In genomic region chr2:177263451-177264208, GRCh38 we compare ENCODE assay signal across 1 cellular context.
TF ChIP-seq lines count a peak whose summit lies in the region.

No MANE protein-coding gene starts in this region.

TF ChIP-seq in GM12878, 131 proteins besides CTCF, POLR2A, EP300 and RAD21 (continued from another document and continues in another):
- TF ChIP-seq REST (IDR thresholded peaks at IDR 0.05; ENCODE audit: low read depth, low read length) (no peak; the same call in 1 of the 2 replicates), USF1 (IDR thresholded peaks at IDR 0.05; ENCODE audit: borderline replicate concordance, extremely low read length, insufficient read depth, low read depth, low read length) (peak; percentile 33), IRF4 (IDR thresholded peaks at IDR 0.05; ENCODE audit: low read depth, low read length) (peak; percentile 45; the same call in 1 of the 2 replicates), RUNX3 (IDR thresholded peaks at IDR 0.05; ENCODE audit: low read length) (peak; percentile 64), E2F4 (IDR thresholded peaks at IDR 0.05; ENCODE audit: low read depth, low read length) (no peak; the same call in 1 of the 2 replicates), PML (IDR thresholded peaks at IDR 0.05; ENCODE audit: low read length) (0 out of 2 replicates have a peak, but pooled peaks have one; percentile 56), NR2C2 (IDR thresholded peaks at IDR 0.05; ENCODE audit: borderline replicate concordance, control insufficient read depth, insufficient read length, low read depth) (no peak), BMI1 (IDR thresholded peaks at IDR 0.05; ENCODE audit: borderline replicate concordance) (no peak), ZSCAN29 (IDR thresholded peaks at IDR 0.05) (no peak; the same call in 1 of the 2 replicates), BCL11A (IDR thresholded peaks at IDR 0.05; ENCODE audit: low read depth, low read length) (peak; percentile 88), ATF2 (IDR thresholded peaks at IDR 0.05; ENCODE audit: low read length) (no peak), IKZF1 (conservative IDR thresholded peaks at IDR 0.05) (peak; percentile 93), ZNF384 (IDR thresholded peaks at IDR 0.05; ENCODE audit: borderline replicate concordance, low read depth, low read length) (peak; percentile 17; the same call in 1 of the 2 replicates), STAT3 (IDR thresholded peaks at IDR 0.05; ENCODE audit: low read depth, low read length) (no peak), ZBED1 (IDR thresholded peaks at IDR 0.05; ENCODE audit: borderline replicate concordance) (no peak; the same call in 1 of the 2 replicates), TARDBP (IDR thresholded peaks at IDR 0.05; ENCODE audit: borderline replicate concordance) (peak; percentile 85), RELB (IDR thresholded peaks at IDR 0.05; ENCODE audit: low read depth) (peak; percentile 88), MTA2 (IDR thresholded peaks at IDR 0.05; ENCODE audit: low read depth) (peak; percentile 72; the same call in 1 of the 2 replicates), CEBPB (IDR thresholded peaks at IDR 0.05; ENCODE audit: borderline replicate concordance in 1 of 2, low read depth in 2 of 2, low read length in 2 of 2) (peak; percentile 94 to 100; a peak in 3 of 4 replicates), TBL1XR1 (IDR thresholded peaks at IDR 0.05; ENCODE audit: low read depth, low read length) (peak; percentile 77), RELA (IDR thresholded peaks at IDR 0.05; ENCODE audit: borderline replicate concordance, partially characterized antibody) (peak; percentile 89), MXI1 (IDR thresholded peaks at IDR 0.05; ENCODE audit: low read depth, low read length) (peak; percentile 96), JUND (IDR thresholded peaks at IDR 0.05; ENCODE audit: low read depth, low read length) (0 out of 2 replicates have a peak, but pooled peaks have one; percentile 22), NR2F1 (conservative IDR thresholded peaks at IDR 0.05) (peak; percentile 83), CREB1 (IDR thresholded peaks at IDR 0.05; ENCODE audit: low read depth) (peak; percentile 77), EED (IDR thresholded peaks at IDR 0.05; ENCODE audit: low read depth) (peak; percentile 87), ASH2L (IDR thresholded peaks at IDR 0.05; ENCODE audit: borderline replicate concordance, low read depth) (no peak), HDGF (IDR thresholded peaks at IDR 0.05) (peak; percentile 54; the same call in 1 of the 2 replicates), MLLT1 (IDR thresholded peaks at IDR 0.05) (peak; percentile 91), KAT2A (conservative IDR thresholded peaks at IDR 0.05; ENCODE audit: control insufficient read depth, low read depth, low read length) (no peak), RB1 (IDR thresholded peaks at IDR 0.05; ENCODE audit: borderline replicate concordance) (peak; percentile 93; the same call in 1 of the 2 replicates), JUNB (IDR thresholded peaks at IDR 0.05) (peak; percentile 36; the same call in 1 of the 2 replicates), NFIC (IDR thresholded peaks at IDR 0.05; ENCODE audit: low read depth, low read length) (peak; percentile 36; the same call in 1 of the 2 replicates), SIX5 (IDR thresholded peaks at IDR 0.05; ENCODE audit: low read depth, low read length, severe bottlenecking) (no peak), WRNIP1 (IDR thresholded peaks at IDR 0.05; ENCODE audit: borderline replicate concordance, low read depth, low read length) (no peak), ZNF207 (IDR thresholded peaks at IDR 0.05; ENCODE audit: borderline replicate concordance) (peak; percentile 96), SKIL (IDR thresholded peaks at IDR 0.05; ENCODE audit: low read depth, poor library complexity, severe bottlenecking) (peak; percentile 73), SMAD5 (IDR thresholded peaks at IDR 0.05; ENCODE audit: low read depth) (0 out of 2 replicates have a peak, but pooled peaks have one; percentile 32), SRF (IDR thresholded peaks at IDR 0.05; ENCODE audit: low read depth in 2 of 2, low read length in 2 of 2) (0 out of 4 replicates have a peak, but pooled peaks of 1 of the 2 experiments have one; percentile 31), NKRF (conservative IDR thresholded peaks at IDR 0.05) (peak; percentile 90), MEF2A (IDR thresholded peaks at IDR 0.05; ENCODE audit: insufficient read depth, low read depth, low read length) (no peak), SMC3 (IDR thresholded peaks at IDR 0.05; ENCODE audit: borderline replicate concordance, low read length) (peak; percentile 83), SREBF1 (IDR thresholded peaks at IDR 0.05; ENCODE audit: low read length) (no peak; the same call in 1 of the 2 replicates), SMARCA5 (IDR thresholded peaks at IDR 0.05) (peak; percentile 99), GATAD2B (conservative IDR thresholded peaks at IDR 0.05; ENCODE audit: low read depth) (peak; percentile 97), FOS (IDR thresholded peaks at IDR 0.05; ENCODE audit: borderline replicate concordance, extremely low read depth, insufficient read length) (no peak)
